Comparison of ENCODE assay signal across 24 cellular contexts in the genomic region with DNA sequence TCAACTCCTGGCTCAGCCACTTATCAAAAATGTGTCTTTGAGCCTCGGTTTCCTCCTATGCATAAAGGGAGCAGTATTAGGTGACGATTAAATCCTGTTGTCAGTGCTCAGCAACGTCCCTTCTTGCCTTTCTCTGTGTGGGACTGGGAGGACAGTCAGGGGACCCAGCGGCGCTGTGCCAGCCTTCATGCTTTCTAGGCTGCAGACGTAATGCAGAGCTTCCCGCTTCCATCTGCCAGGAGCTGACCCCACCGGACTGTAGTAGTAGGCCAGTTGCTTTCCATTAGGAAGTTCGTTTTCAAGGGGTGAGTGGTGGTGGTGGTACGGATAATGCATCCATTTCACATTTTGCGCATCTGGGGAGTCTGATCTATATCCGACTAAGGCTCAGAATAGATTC.
"Had no signal": no experiment of that assay in that cellular context is flagged by ENCODE, and none has a peak within 500 bp of the region (broad histone marks: within the 10 kb centered on the region; RNA-seq: fewer than 3 reads in every experiment).

No MANE protein-coding gene starts in this region.

- H3K27me3 ChIP-seq: neural progenitor cell, ovary, right lobe of liver, sigmoid colon, stomach, thyroid gland, tibial nerve, upper lobe of left lung, vagina had no signal

- DNase-seq: occipital lobe; ovary; posterior cingulate gyrus; psoas muscle; right cardiac atrium; right lobe of liver; sigmoid colon; small intestine; stimulated activated CD4-positive, alpha-beta T cell treated with anti-CD3 and anti-CD28 coated beads, Interleukin-15, amount 100 ng/mL, for 24 hours; stimulated activated CD4-positive, alpha-beta T cell treated with anti-CD3 and anti-CD28 coated beads, Interleukin-2, amount 100 ng/mL, for 24 hours; stimulated activated CD4-positive, alpha-beta T cell treated with anti-CD3 and anti-CD28 coated beads, Interleukin-2, amount 100 ng/mL, for 48 hours; stimulated activated CD4-positive, alpha-beta T cell treated with anti-CD3 and anti-CD28 coated beads, Interleukin-4, amount 100 ng/mL, for 24 hours; stimulated activated naive B cell treated with anti-CD40 and anti-IgM and Interleukin-4, amounts not matched to agents 10 μg/mL and 1 μg/mL and 100 μg/mL, for 72 hours; stimulated activated naive CD4-positive, alpha-beta T cell treated with Interleukin-2 at 50 U/mL for 16 hours; stomach; trophoblast cell had no signal

- H3K4me3 ChIP-seq: neural progenitor cell, ovary, psoas muscle, right lobe of liver, sigmoid colon, stomach, thoracic aorta, thyroid gland, tibial nerve, upper lobe of left lung, vagina had no signal

- H3K36me3 ChIP-seq: neural progenitor cell, ovary, right lobe of liver, sigmoid colon, stomach, thoracic aorta, thyroid gland, tibial nerve, upper lobe of left lung, vagina had no signal

- ATAC-seq: psoas muscle; right cardiac atrium; right lobe of liver; stimulated activated effector memory CD8-positive, alpha-beta T cell treated with anti-CD3 and anti-CD28 coated beads, Interleukin-12 subunit alpha, Interleukin-12 subunit beta, amount 100 ng/mL, for 72 hours; stimulated activated naive B cell treated with anti-CD40 and anti-IgM and Interleukin-4, amounts not matched to agents 10 μg/mL and 1 μg/mL and 100 μg/mL, for 72 hours had no signal

- H3K27ac ChIP-seq: neural progenitor cell, ovary, parathyroid adenoma, psoas muscle, right lobe of liver, thyroid gland, tibial nerve, upper lobe of left lung, vagina had no signal

- H3K9me3 ChIP-seq: ovary, psoas muscle, right lobe of liver, sigmoid colon, stomach, thoracic aorta, thyroid gland, tibial nerve, upper lobe of left lung, vagina had no signal
